In the genomic region with DNA sequence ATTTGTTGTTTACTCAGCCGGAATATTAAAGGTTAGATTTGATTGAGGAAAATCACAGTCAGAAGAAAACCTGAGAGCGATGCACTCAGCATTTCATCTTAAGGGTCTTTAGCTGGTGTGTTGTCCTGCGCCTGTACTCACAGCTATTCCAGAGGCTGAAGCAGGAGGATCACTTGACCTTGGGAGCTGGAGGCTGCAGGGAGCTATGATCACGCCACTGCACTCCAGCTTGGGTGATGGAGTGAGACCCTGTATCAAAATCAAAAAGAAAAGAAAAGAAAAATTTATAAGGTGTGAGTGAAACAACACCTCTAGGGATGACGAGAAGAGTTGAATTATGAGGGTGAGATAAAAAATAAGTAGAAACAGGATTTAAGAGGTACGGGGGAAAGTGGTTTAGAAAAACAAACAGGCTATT, we compare ENCODE assay signal across 14 cellular contexts.
DNase-seq lines count a peak whose midpoint lies in the region; ATAC-seq and TF ChIP-seq lines count a peak whose summit lies in the region.
"Had no signal": no experiment of that assay in that cellular context is flagged by ENCODE, and none has a peak within 500 bp of the region (broad histone marks: within the 10 kb centered on the region; RNA-seq: fewer than 3 reads in every experiment).

No MANE protein-coding gene starts in this region.

- H3K27me3 ChIP-seq in H7 (ENCODE audit: control insufficient read depth, insufficient read depth, low read length) (peaks cover 34% of the 10 kb centered on the region), osteoblast (ENCODE audit: insufficient read depth, low read length) (no peaks in the 10 kb centered on the region), transverse colon (peaks cover 52% of the 10 kb centered on the region)
- H3K27me3 ChIP-seq: uterus had no signal

- H3K36me3 ChIP-seq in H7 (replicated peaks; ENCODE audit: control insufficient read depth, insufficient read depth, low read length) (no peaks in the 10 kb centered on the region), osteoblast (ENCODE audit: insufficient read depth, low read length) (no peaks in the 10 kb centered on the region), transverse colon (no peaks in the 10 kb centered on the region)
- H3K36me3 ChIP-seq: heart left ventricle, lower lobe of right lung, uterus had no signal

- H3K27me3 Mint-ChIP-seq in brain: peaks cover 96% of the 10 kb centered on the region
- H3K27me3 Mint-ChIP-seq in activated T-cell treated with anti-CD3 and anti-CD28 coated beads, Interleukin-2, amount 50 U/mL, for 72 hours (ENCODE audit: low read depth): peaks cover 62% of the 10 kb centered on the region

- 71 to 81% methylated on average over 5 to 6 of the region's 6 CpGs for WGBS in transverse colon (ENCODE audit: low coverage in 1 of 2), 2 donors

- no peak overlapping the region for H2AFZ ChIP-seq in osteoblast (ENCODE audit: low read length)

- intact Hi-C loops in transverse colon (cut with DNase I; ENCODE audit: low total_unique reads): loop anchor here (2.0 kb wide), 1 partner anchor 34 kb away; no protein-coding TSS in a partner anchor

- H3K27ac Mint-ChIP-seq in brain: no peak overlapping the region
- no peak overlapping the region for H3K27ac Mint-ChIP-seq in activated T-cell treated with anti-CD3 and anti-CD28 coated beads, Interleukin-2, amount 50 U/mL, for 72 hours

- TF ChIP-seq EP300 in transverse colon (IDR thresholded peaks at IDR 0.05; ENCODE audit: low read depth): no peak

- in situ Hi-C loops in transverse colon (cut with MboI; ENCODE audit: low pct_ligation_motif_present in 1 of 4, low pct_unique_long_range_greater_than_20kb in 1 of 4, low sequenced_read_pairs in 3 of 4): no loop called here

- H3K4me1 ChIP-seq in osteoblast (ENCODE audit: insufficient read depth, low read length) (no peaks in the 10 kb centered on the region), transverse colon (no peaks in the 10 kb centered on the region)
- H3K4me1 ChIP-seq: heart left ventricle, lower lobe of right lung, uterus had no signal

- no peak overlapping the region for H3K4me2 ChIP-seq in osteoblast (ENCODE audit: insufficient read depth, low read length)

- H3K4me3 ChIP-seq in H7 (ENCODE audit: insufficient read depth, low read depth, low read length) (peak overlapping the region; percentile 62; the same call in 1 of the 2 replicates), NB4 (ENCODE audit: low read depth, low read length) (peak overlapping the region; percentile 79), osteoblast (ENCODE audit: insufficient read depth, low read length) (no peak overlapping the region), transverse colon (no peak overlapping the region)
- H3K4me3 ChIP-seq: heart left ventricle, lower lobe of right lung, uterus had no signal

- TF ChIP-seq CTCF in 22Rv1 (IDR thresholded peaks at IDR 0.05) (no peak), NB4 (IDR thresholded peaks at IDR 0.05; ENCODE audit: low read depth, low read length) (no peak), brain (conservative IDR thresholded peaks at IDR 0.05) (no peak), osteoblast (IDR thresholded peaks at IDR 0.05; ENCODE audit: extremely low read depth, low read depth, low read length) (no peak), transverse colon (IDR thresholded peaks at IDR 0.05) (no peak)

- peaks cover 0 to 15% (median 0%) of the 10 kb centered on the region in 5 experiments for H3K9me3 Mint-ChIP-seq in brain
- H3K9me3 Mint-ChIP-seq in activated T-cell treated with anti-CD3 and anti-CD28 coated beads, Interleukin-2, amount 50 U/mL, for 72 hours: peaks cover 1 to 4% of the 10 kb centered on the region in 2 donors

- TF ChIP-seq POLR2A in NB4 (IDR thresholded peaks at IDR 0.05; ENCODE audit: extremely low read depth, insufficient read length) (no peak), transverse colon (IDR thresholded peaks at IDR 0.05) (no peak)

- H3K9me3 ChIP-seq in osteoblast (ENCODE audit: low read depth, low read length) (no peaks in the 10 kb centered on the region), transverse colon (no peaks in the 10 kb centered on the region)
- H3K9me3 ChIP-seq: uterus had no signal

- H3K4me3 Mint-ChIP-seq in brain: peak overlapping the region in 3 of 5 experiments; percentile 51 to 78 (median 78)
- H3K4me3 Mint-ChIP-seq in activated T-cell treated with anti-CD3 and anti-CD28 coated beads, Interleukin-2, amount 50 U/mL, for 72 hours: no peak overlapping the region

- no peaks in the 10 kb centered on the region for H3K36me3 Mint-ChIP-seq in brain
- peaks cover 0 to 3% of the 10 kb centered on the region in 2 donors for H3K36me3 Mint-ChIP-seq in activated T-cell treated with anti-CD3 and anti-CD28 coated beads, Interleukin-2, amount 50 U/mL, for 72 hours (ENCODE audit: insufficient read depth in 2 of 2)

- H3K27ac ChIP-seq in 22Rv1 (peak overlapping the region; percentile 85), osteoblast (ENCODE audit: low read depth, low read length) (no peak overlapping the region), transverse colon (no peak overlapping the region)
- H3K27ac ChIP-seq: heart left ventricle, lower lobe of right lung, uterus had no signal

- no peak for ATAC-seq in activated T-cell treated with anti-CD3 and anti-CD28 coated beads, Interleukin-2, amount 50 U/mL, for 72 hours (replicated peaks in 1 of 2)
- ATAC-seq: heart left ventricle, lower lobe of right lung had no signal

- H3K4me1 Mint-ChIP-seq in brain: peaks cover 11% of the 10 kb centered on the region
- no peaks in the 10 kb centered on the region for H3K4me1 Mint-ChIP-seq in activated T-cell treated with anti-CD3 and anti-CD28 coated beads, Interleukin-2, amount 50 U/mL, for 72 hours (ENCODE audit: low read depth)

- no peaks in the 10 kb centered on the region for H4K20me1 ChIP-seq in osteoblast (ENCODE audit: insufficient read depth, low read length)

- H3K79me2 ChIP-seq in osteoblast (ENCODE audit: insufficient read depth, low read length): no peaks in the 10 kb centered on the region

- DNase-seq in H7 (no peak), NB4 (ENCODE audit: low read depth) (no peak), osteoblast (ENCODE audit: insufficient read length, low spot score, missing footprints) (no peak), cerebellum (ENCODE audit: low spot score) (no peak), transverse colon (no peak)
- DNase-seq in activated T-cell treated with anti-CD3 and anti-CD28 coated beads, Interleukin-2, amount 50 U/mL, for 72 hours: no peak
- DNase-seq: activated naive CD4-positive, alpha-beta T cell treated with Interleukin-2 at 50 U/mL for 16 hours; amygdala; DMS79; heart left ventricle; lower lobe of right lung; uterus had no signal

Comparison
In these comparisons a context has a peak if more than half of its experiments do, and no peak if none do; other contexts are left out.
1. H3K4me3 ChIP-seq: peak in H7 (single experiment) and NB4 (single experiment); none in osteoblast (single experiment) and transverse colon (0 of 4).
2. H3K4me3 Mint-ChIP-seq: peak in brain (3 of 5); none in activated T-cell treated with anti-CD3 and anti-CD28 coated beads, Interleukin-2, amount 50 U/mL, for 72 hours (0 of 2).